Comparison of ENCODE assay signal across 14 cellular contexts in the genomic region with DNA sequence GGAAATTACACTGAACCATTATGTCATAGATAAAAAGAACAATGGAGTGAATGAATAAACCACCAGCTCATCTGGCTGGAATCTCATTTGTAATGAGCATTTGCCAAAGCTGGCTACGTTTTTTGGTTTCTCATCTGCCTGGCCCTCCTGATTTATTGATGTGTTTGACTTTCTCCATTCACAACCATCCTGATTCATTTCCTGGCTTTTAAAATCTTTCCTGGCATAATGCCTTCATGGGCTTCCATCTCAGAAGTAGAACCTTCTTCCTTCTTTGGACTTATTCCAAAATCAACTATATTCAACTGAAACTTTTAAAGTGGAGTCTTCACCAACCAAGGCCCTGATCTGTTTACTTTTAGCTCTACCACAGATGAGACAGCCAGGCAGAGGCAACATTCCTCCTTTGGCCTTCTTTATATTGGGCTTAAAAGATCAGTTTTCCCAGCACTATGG. TPM values are rescaled to one million over a fixed set of nuclear protein-coding genes. Genes with fewer than 3 reads are reported as not detected.
DNase-seq lines count a peak whose midpoint lies in the region; TF ChIP-seq lines count a peak whose summit lies in the region.
"Had no signal": no experiment of that assay in that cellular context is flagged by ENCODE, and none has a peak within 500 bp of the region (broad histone marks: within the 10 kb centered on the region; RNA-seq: fewer than 3 reads in every experiment).

No MANE protein-coding gene starts in this region.

- no peak overlapping the region for H3K23ac ChIP-seq in H9 (ENCODE audit: insufficient read length, low read depth, low read length)

- H3K56ac ChIP-seq in H9 (ENCODE audit: insufficient read length, low read depth, low read length): no peak overlapping the region

- H3K9me3 Mint-ChIP-seq in H9: peaks cover 0 to 3% of the 10 kb centered on the region in 2 experiments; a peak in 2 of 5 replicates

- no peak overlapping the region for H4K5ac ChIP-seq in H9 (ENCODE audit: insufficient read length, low read depth, low read length)

- H4K8ac ChIP-seq in H9 (replicated peaks; ENCODE audit: insufficient read length, low read depth, low read length): no peak overlapping the region

- no peaks in the 10 kb centered on the region; the same call in 1 of the 2 replicates for H3K27me3 Mint-ChIP-seq in H9 (ENCODE audit: low read depth)

- POLR2A ChIA-PET in HEK293 (lab: Yijun Ruan, JAX): interaction anchor here (0.6 to 1.5 kb wide), 3 partner anchors 20 to 213 kb away, joined by 3 to 6 read pairs (median 4); partner anchors contain the start of gene ARSJ

- DNase-seq in RPMI7951 (ENCODE audit: low read depth) (peak; percentile 99), fibroblast of lung (ENCODE audit: low read depth in 2 of 2) (peak; percentile 99 to 100), stromal cell of bone marrow (ENCODE audit: low read depth) (peak; percentile 98), NOMO-1 (lab: John Stamatoyannopoulos, UW; ENCODE audit: unreplicated experiment in 2 of 2) (no peak), H9 (no peak), inferior parietal cortex (ENCODE audit: extremely low spot score) (no peak)
- DNase-seq: activated CD8-positive, alpha-beta memory T cell treated with anti-CD3 and anti-CD28 coated beads for 24 hours; body of pancreas; SHP77 treated with DMSO at 0.1 percent for 48 hours; stimulated activated CD4-positive, alpha-beta T cell treated with anti-CD3 and anti-CD28 coated beads, Interleukin-2, amount 100 ng/mL, for 24 hours; testis had no signal

- no peak overlapping the region for H2BK120ac ChIP-seq in H9 (ENCODE audit: low read depth, low read length, poor library complexity, severe bottlenecking)

- H3K36me3 ChIP-seq in HEK293 (ENCODE audit: control insufficient read depth in 2 of 2, insufficient read depth in 1 of 2, low read length in 2 of 2) (no peaks in the 10 kb centered on the region), fibroblast of lung (ENCODE audit: control insufficient read depth, insufficient read depth, low read length) (no peaks in the 10 kb centered on the region)

- no peak overlapping the region for H3K4ac ChIP-seq in H9 (ENCODE audit: low read depth, low read length)

- H3K4me1 ChIP-seq in HEK293 (ENCODE audit: control insufficient read depth, insufficient read depth, low read length) (no peaks in the 10 kb centered on the region; the same call in 1 of the 2 replicates), fibroblast of lung (ENCODE audit: control insufficient read depth, extremely low read depth, insufficient read depth, low read length) (peaks cover 4% of the 10 kb centered on the region), H9 (ENCODE audit: insufficient read depth, low read length) (no peaks in the 10 kb centered on the region; the same call in 1 of the 2 replicates)
- H3K4me1 ChIP-seq: body of pancreas, testis had no signal

- H3K4me1 Mint-ChIP-seq in H9: peaks cover 0 to 2% of the 10 kb centered on the region in 2 experiments; a peak in 1 of 4 replicates

- H2BK5ac ChIP-seq in H9 (ENCODE audit: insufficient read length, low read length): no peak overlapping the region

- no peaks in the 10 kb centered on the region for H3K9me3 ChIP-seq in HEK293 (ENCODE audit: control insufficient read depth, insufficient read depth, low read depth, low read length)
- H3K9me3 ChIP-seq in fibroblast of lung (ENCODE audit: control insufficient read depth, insufficient read depth, low read depth, low read length): no peaks in the 10 kb centered on the region
- no peaks in the 10 kb centered on the region for H3K9me3 ChIP-seq in H9 (ENCODE audit: control insufficient read depth, low read depth, low read length)
- H3K9me3 ChIP-seq: body of pancreas, testis had no signal

- no peak overlapping the region for H3K18ac ChIP-seq in H9 (ENCODE audit: insufficient read length, low read depth, low read length)

- H3K36me3 Mint-ChIP-seq in H9 (ENCODE audit: insufficient read depth in 1 of 3, low read depth in 3 of 3): no peaks in the 10 kb centered on the region

- H3T11ph ChIP-seq in H9 (ENCODE audit: low read length): no peak overlapping the region

- H3K23me2 ChIP-seq in H9 (ENCODE audit: insufficient read length, low read depth, low read length, poor library complexity, severe bottlenecking): no peaks in the 10 kb centered on the region

- no peaks in the 10 kb centered on the region for H3K79me1 ChIP-seq in H9 (ENCODE audit: insufficient read depth, low read depth, low read length, poor library complexity, severe bottlenecking)

- H3K4me3 Mint-ChIP-seq in H9: no peak overlapping the region
- H3K4me3 Mint-ChIP-seq: nephron had no signal

- no peak overlapping the region for H2BK15ac ChIP-seq in H9 (ENCODE audit: low read depth, low read length)

- H3K27me3 ChIP-seq in fibroblast of lung (ENCODE audit: control insufficient read depth, insufficient read depth, low read length) (no peaks in the 10 kb centered on the region), H9 (ENCODE audit: insufficient read depth, low read length) (no peaks in the 10 kb centered on the region)
- H3K27me3 ChIP-seq: body of pancreas, hepatocyte, testis had no signal

- H2AFZ ChIP-seq in fibroblast of lung (ENCODE audit: low read length) (no peak overlapping the region), H9 (ENCODE audit: low read length) (no peak overlapping the region)
- H2AFZ ChIP-seq: hepatocyte had no signal

- no peak overlapping the region for H3K27ac Mint-ChIP-seq in H9

- H3K79me2 ChIP-seq in fibroblast of lung (ENCODE audit: control insufficient read depth, insufficient read depth, low read length): no peaks in the 10 kb centered on the region
- no peaks in the 10 kb centered on the region for H3K79me2 ChIP-seq in H9 (ENCODE audit: insufficient read depth, low read length)
- H3K79me2 ChIP-seq: hepatocyte had no signal

- no peak overlapping the region for H3K14ac ChIP-seq in H9 (ENCODE audit: insufficient read depth, low read length)

- no CpG with 5 or more reads among the region's 1 CpG for WGBS in H9 (ENCODE audit: extremely low coverage, insufficient read length, low lambda C conversion rate)

- no peak overlapping the region for H3K9ac ChIP-seq in fibroblast of lung (ENCODE audit: insufficient read depth, low read length)
- H3K9ac ChIP-seq in H9 (ENCODE audit: extremely low read depth, insufficient read length, low read length): no peak overlapping the region

- TF ChIP-seq CTCF in HEK293 (tag by site-specific recombination; IDR thresholded peaks at IDR 0.05): no peak
- TF ChIP-seq CTCF in fibroblast of lung (conservative IDR thresholded peaks at IDR 0.05 in 1 of 2, IDR thresholded peaks at IDR 0.05 in 1 of 2; ENCODE audit: low read depth in 1 of 2, low read length in 2 of 2): no peak
- no peak for TF ChIP-seq CTCF in H9 (conservative IDR thresholded peaks at IDR 0.05)

- H4K20me1 ChIP-seq in fibroblast of lung (ENCODE audit: control insufficient read depth, extremely low read depth, insufficient read depth, low read length) (no peaks in the 10 kb centered on the region), H9 (ENCODE audit: control insufficient read depth, insufficient read depth, insufficient read length) (no peaks in the 10 kb centered on the region)

- H3K4me3 ChIP-seq in HEK293 (ENCODE audit: low read depth, low read length) (no peak overlapping the region), fibroblast of lung (replicated peaks in 1 of 4; ENCODE audit: control extremely low read depth in 1 of 4, insufficient read depth in 1 of 4, low read depth in 3 of 4, low read length in 4 of 4) (no peak overlapping the region)
- H3K4me3 ChIP-seq: body of pancreas, hepatocyte, testis had no signal

- CTCF ChIA-PET in HEK293 (lab: Yijun Ruan, JAX): no interaction called here

- H3K27ac ChIP-seq in HEK293 (ENCODE audit: extremely low read depth, low read depth, low read length) (no peak overlapping the region), fibroblast of lung (ENCODE audit: insufficient read depth, low read length) (no peak overlapping the region), H9 (ENCODE audit: insufficient read length, low read depth, low read length) (no peak overlapping the region)
- H3K27ac ChIP-seq: body of pancreas, hepatocyte, testis had no signal

- H4K91ac ChIP-seq in H9 (ENCODE audit: insufficient read length, low read depth, low read length): no peak overlapping the region

- H2BK12ac ChIP-seq in H9 (ENCODE audit: insufficient read length, low read depth, low read length): no peak overlapping the region

- H3K4me2 ChIP-seq in fibroblast of lung (ENCODE audit: extremely low read depth, insufficient read depth, low read length) (no peak overlapping the region), H9 (ENCODE audit: insufficient read depth, insufficient read length, low read length) (no peak overlapping the region)
- H3K4me2 ChIP-seq: hepatocyte had no signal

- H2BK20ac ChIP-seq in H9 (ENCODE audit: low read depth, low read length, poor library complexity, severe bottlenecking): no peak overlapping the region

- H2AK5ac ChIP-seq in H9 (ENCODE audit: insufficient read length, low read length): no peak overlapping the region

TF ChIP-seq in HEK293, 187 proteins besides CTCF, POLR2A, EP300 and RAD21 (continues in another document):
- no peak for TF ChIP-seq ZNF138 (tag by site-specific recombination; IDR thresholded peaks at IDR 0.05; ENCODE audit: borderline replicate concordance)
- TF ChIP-seq ZNF174 (tag by site-specific recombination; IDR thresholded peaks at IDR 0.05): no peak
- TF ChIP-seq ZNF629 (tag by site-specific recombination; IDR thresholded peaks at IDR 0.05): 0 out of 2 replicates have a peak, but pooled peaks have one; percentile 15
- TF ChIP-seq ZSCAN4 (tag by site-specific recombination; IDR thresholded peaks at IDR 0.05): no peak
- no peak for TF ChIP-seq ZBTB1 (tag by site-specific recombination; IDR thresholded peaks at IDR 0.05)
- TF ChIP-seq KLF1 (tag by site-specific recombination; IDR thresholded peaks at IDR 0.05): no peak
- TF ChIP-seq MEIS1 (CRISPR knock-in tag; IDR thresholded peaks at IDR 0.05; ENCODE audit: borderline replicate concordance): peak; percentile 80
- no peak for TF ChIP-seq ZNF521 (tag by site-specific recombination; IDR thresholded peaks at IDR 0.05)

RNA-seq across cellular contexts. Expression of gene ARSJ, which starts 36.0 kb away (rescaled TPM):
- 7.1 and 10.5 TPM in 2 replicates for total RNA-seq in RPMI7951 (2014; rRNA removed; shearing (Covaris generic))
- total RNA-seq in fibroblast of lung (30.8 and 56.6 TPM in 2 replicates), H9 (2021) (0.57 and 1.1 TPM in 2 replicates)
- 48.7 and 51.1 TPM in 2 replicates for polyA plus RNA-seq in fibroblast of lung
- 43.3 and 47.2 TPM in 2 replicates for polyA plus RNA-seq in fibroblast of lung (2012)
- polyA minus RNA-seq in fibroblast of lung (ENCODE audit: low replicate concordance): 27.0 and 29.8 TPM in 2 replicates

Comparison
In these comparisons a context has a peak if more than half of its experiments do, and no peak if none do; other contexts are left out.
1. DNase-seq: peak in RPMI7951 (single experiment), fibroblast of lung (2 of 2) and stromal cell of bone marrow (single experiment); none in NOMO-1 (0 of 2), H9 (single experiment) and inferior parietal cortex (single experiment).